In genomic region chr22:45891471-45891995, GRCh38 we compare ENCODE assay signal across 24 cellular contexts.
DNase-seq lines count a peak whose midpoint lies in the region; TF ChIP-seq lines count a peak whose summit lies in the region.
"Had no signal": no experiment of that assay in that cellular context is flagged by ENCODE, and none has a peak within 500 bp of the region (broad histone marks: within the 10 kb centered on the region; RNA-seq: fewer than 3 reads in every experiment).

No MANE protein-coding gene starts in this region.

- POLR2A ChIA-PET in RWPE1 (lab: Yijun Ruan, JAX; ENCODE audit: low non-redundant PET) (no interaction called here), SK-N-SH (lab: Yijun Ruan, JAX) (no interaction called here)

- no peaks in the 10 kb centered on the region for H3K9me3 ChIP-seq in BE2C
- H3K9me3 ChIP-seq in endodermal cell (ENCODE audit: control insufficient read depth, low read length), result no peaks in the 10 kb centered on the region
- H3K9me3 ChIP-seq in neuronal stem cell (replicated peaks in 1 of 2; ENCODE audit: control insufficient read depth in 2 of 2, insufficient read depth in 1 of 2, low read depth in 1 of 2, low read length in 2 of 2), result peaks cover 0 to 6% of the 10 kb centered on the region in 2 donors
- no peaks in the 10 kb centered on the region for H3K9me3 ChIP-seq in SK-N-SH
- H3K9me3 ChIP-seq in mesenchymal stem cell (ENCODE audit: control insufficient read depth, low read length), result no peaks in the 10 kb centered on the region
- H3K9me3 ChIP-seq: A549, left lung, MG63, suprapubic skin, upper lobe of left lung had no signal

- H3K9me3 Mint-ChIP-seq in endodermal cell (no peaks in the 10 kb centered on the region), osteocyte (ENCODE audit: unreplicated experiment) (no peaks in the 10 kb centered on the region)
- H3K9me3 Mint-ChIP-seq: activated naive CD8-positive, alpha-beta T cell treated with anti-CD3 and anti-CD28 coated beads, Interleukin-2, amount 50 U/mL, for 24 hours; stimulated activated naive B cell treated with anti-CD40 and anti-IgM and Interleukin-4, amounts not matched to agents 10 μg/mL and 1 μg/mL and 100 μg/mL, for 72 hours had no signal

- H2BK12ac ChIP-seq in neuronal stem cell (ENCODE audit: low read length) (peak overlapping the region; percentile 95), mesenchymal stem cell (ENCODE audit: low read length in 2 of 2) (no peak overlapping the region)

- peak overlapping the region; percentile 96 for H3K18ac ChIP-seq in neuronal stem cell (ENCODE audit: low read length)
- H3K18ac ChIP-seq in mesenchymal stem cell (ENCODE audit: low read depth in 1 of 2, low read length in 2 of 2), result no peak overlapping the region

- H3K36me3 ChIP-seq in BE2C (no peaks in the 10 kb centered on the region), endodermal cell (ENCODE audit: control insufficient read depth, insufficient read depth, low read length) (no peaks in the 10 kb centered on the region), neuronal stem cell (replicated peaks in 1 of 2; ENCODE audit: control insufficient read depth in 2 of 2, insufficient read depth in 2 of 2, low read length in 2 of 2) (peaks cover 0 to 2% of the 10 kb centered on the region in 2 donors), SK-N-SH (replicated peaks in 1 of 2; ENCODE audit: control insufficient read depth in 1 of 2, insufficient read depth in 2 of 2, low read length in 1 of 2) (no peaks in the 10 kb centered on the region), mesenchymal stem cell (ENCODE audit: control insufficient read depth in 1 of 2, insufficient read depth in 2 of 2, low read depth in 1 of 2, low read length in 2 of 2) (no peaks in the 10 kb centered on the region)
- H3K36me3 ChIP-seq: left lung, MG63, suprapubic skin, upper lobe of left lung had no signal

- peaks cover 6% of the 10 kb centered on the region for H3K4me1 ChIP-seq in BE2C
- H3K4me1 ChIP-seq in endodermal cell (ENCODE audit: control insufficient read depth, insufficient read depth, low read length), result no peaks in the 10 kb centered on the region
- peaks cover 16 to 23% of the 10 kb centered on the region in 2 donors for H3K4me1 ChIP-seq in neuronal stem cell (ENCODE audit: control insufficient read depth in 2 of 2, insufficient read depth in 1 of 2, low read depth in 1 of 2, low read length in 2 of 2)
- peaks cover 0 to 9% of the 10 kb centered on the region in 2 experiments; a peak in 1 of 4 replicates for H3K4me1 ChIP-seq in SK-N-SH (ENCODE audit: control insufficient read depth in 1 of 2, insufficient read depth in 2 of 2, low read depth in 1 of 2, low read length in 1 of 2)
- H3K4me1 ChIP-seq in mesenchymal stem cell (ENCODE audit: control insufficient read depth, insufficient read depth, low read depth, low read length), result peaks cover 2% of the 10 kb centered on the region

- H2BK5ac ChIP-seq in neuronal stem cell (ENCODE audit: low read length), result peak overlapping the region; percentile 100
- H2BK5ac ChIP-seq in mesenchymal stem cell (ENCODE audit: low read depth, low read length, poor library complexity, severe bottlenecking), result no peak overlapping the region

- H3K27me3 ChIP-seq in BE2C (no peaks in the 10 kb centered on the region), endodermal cell (ENCODE audit: control insufficient read depth, insufficient read depth, low read length, poor library complexity, severe bottlenecking) (no peaks in the 10 kb centered on the region), neuronal stem cell (ENCODE audit: control insufficient read depth in 3 of 3, insufficient read depth in 3 of 3, low read depth in 1 of 3, low read length in 3 of 3) (peaks cover 0 to 6% (median 3%) of the 10 kb centered on the region in 3 experiments), SK-N-SH (ENCODE audit: insufficient read depth) (no peaks in the 10 kb centered on the region), mesenchymal stem cell (ENCODE audit: control insufficient read depth in 1 of 2, insufficient read depth in 1 of 2, low read length in 2 of 2) (peaks cover 4 to 78% of the 10 kb centered on the region in 2 experiments)
- H3K27me3 ChIP-seq: MG63 had no signal

- TF ChIP-seq POLR2A in NB4 (IDR thresholded peaks at IDR 0.05; ENCODE audit: extremely low read depth, insufficient read length), result no peak

- H3K79me1 ChIP-seq in neuronal stem cell (ENCODE audit: low read depth, low read length) (peaks cover 6% of the 10 kb centered on the region), mesenchymal stem cell (replicated peaks; ENCODE audit: low read length, poor library complexity, severe bottlenecking) (no peaks in the 10 kb centered on the region)

- H3K23ac ChIP-seq in neuronal stem cell (ENCODE audit: low read depth, low read length, poor library complexity), result peak overlapping the region; percentile 75
- H3K23ac ChIP-seq in mesenchymal stem cell (ENCODE audit: low read length in 2 of 2), result no peak overlapping the region

- no peak for TF ChIP-seq EP300 in SK-N-SH (IDR thresholded peaks at IDR 0.05; ENCODE audit: borderline replicate concordance in 1 of 2, low read depth in 1 of 2, low read length in 1 of 2)

- no peak for TF ChIP-seq RAD21 in SK-N-SH (IDR thresholded peaks at IDR 0.05; ENCODE audit: low read length)

- H3K27ac ChIP-seq in endodermal cell (ENCODE audit: low read depth, low read length) (no peak overlapping the region), neuronal stem cell (replicated peaks; ENCODE audit: low read length) (no peak overlapping the region), RWPE1 (no peak overlapping the region), SK-N-SH (ENCODE audit: low read depth in 2 of 2, low read length in 1 of 2) (no peak overlapping the region), mesenchymal stem cell (ENCODE audit: low read length, poor library complexity, severe bottlenecking) (no peak overlapping the region)
- H3K27ac ChIP-seq: KMS-11, left lung, suprapubic skin, upper lobe of left lung had no signal

- H3K27ac Mint-ChIP-seq in endodermal cell (no peak overlapping the region), osteocyte (ENCODE audit: unreplicated experiment) (no peak overlapping the region)
- H3K27ac Mint-ChIP-seq: activated naive CD8-positive, alpha-beta T cell treated with anti-CD3 and anti-CD28 coated beads, Interleukin-2, amount 50 U/mL, for 24 hours; CD4-positive, alpha-beta memory T cell; stimulated activated naive B cell treated with anti-CD40 and anti-IgM and Interleukin-4, amounts not matched to agents 10 μg/mL and 1 μg/mL and 100 μg/mL, for 72 hours had no signal

- H3K4ac ChIP-seq in neuronal stem cell (ENCODE audit: low read length) (peak overlapping the region; percentile 41), mesenchymal stem cell (ENCODE audit: low read depth in 1 of 2, low read length in 2 of 2) (no peak overlapping the region)

- H3K4me3 ChIP-seq in BE2C (ENCODE audit: low read depth, low read length) (no peak overlapping the region), NB4 (ENCODE audit: low read depth, low read length) (no peak overlapping the region), endodermal cell (ENCODE audit: low read length) (no peak overlapping the region), neuronal stem cell (ENCODE audit: low read length in 2 of 2) (no peak overlapping the region), SK-N-SH (ENCODE audit: low read depth in 2 of 2, low read length in 1 of 2) (no peak overlapping the region), mesenchymal stem cell (ENCODE audit: insufficient read depth in 1 of 2, low read depth in 1 of 2, low read length in 2 of 2) (no peak overlapping the region)
- H3K4me3 ChIP-seq: A549, left lung, MG63, suprapubic skin, upper lobe of left lung had no signal

- H2AFZ ChIP-seq in neuronal stem cell (ENCODE audit: low read length) (no peak overlapping the region), SK-N-SH (ENCODE audit: low read depth) (no peak overlapping the region), mesenchymal stem cell (ENCODE audit: low read depth, low read length) (no peak overlapping the region)

- H3K4me1 Mint-ChIP-seq in endodermal cell, result no peaks in the 10 kb centered on the region
- H3K4me1 Mint-ChIP-seq in osteocyte (ENCODE audit: unreplicated experiment), result no peaks in the 10 kb centered on the region
- H3K4me1 Mint-ChIP-seq: activated naive CD8-positive, alpha-beta T cell treated with anti-CD3 and anti-CD28 coated beads, Interleukin-2, amount 50 U/mL, for 24 hours; CD4-positive, alpha-beta memory T cell; stimulated activated naive B cell treated with anti-CD40 and anti-IgM and Interleukin-4, amounts not matched to agents 10 μg/mL and 1 μg/mL and 100 μg/mL, for 72 hours had no signal

- H2BK15ac ChIP-seq in neuronal stem cell (ENCODE audit: low read length), result peak overlapping the region; percentile 87
- H2BK15ac ChIP-seq in mesenchymal stem cell (ENCODE audit: low read depth, poor library complexity, severe bottlenecking), result no peak overlapping the region

- H3K4me3 Mint-ChIP-seq in endodermal cell (no peak overlapping the region), osteocyte (ENCODE audit: unreplicated experiment) (no peak overlapping the region)
- H3K4me3 Mint-ChIP-seq: activated naive CD8-positive, alpha-beta T cell treated with anti-CD3 and anti-CD28 coated beads, Interleukin-2, amount 50 U/mL, for 24 hours; CD4-positive, alpha-beta memory T cell; stimulated activated naive B cell treated with anti-CD40 and anti-IgM and Interleukin-4, amounts not matched to agents 10 μg/mL and 1 μg/mL and 100 μg/mL, for 72 hours had no signal

- TF ChIP-seq CTCF in BE2C (IDR thresholded peaks at IDR 0.05; ENCODE audit: low read depth, low read length) (no peak), NB4 (IDR thresholded peaks at IDR 0.05; ENCODE audit: low read depth, low read length) (no peak), endodermal cell (conservative IDR thresholded peaks at IDR 0.05) (no peak), RWPE1 (conservative IDR thresholded peaks at IDR 0.05; ENCODE audit: low read depth) (no peak), SK-N-SH (IDR thresholded peaks at IDR 0.05) (no peak), osteocyte (IDR thresholded peaks at IDR 0.05) (no peak)

- WGBS in endodermal cell (ENCODE audit: insufficient coverage in 1 of 2, insufficient read length in 1 of 2), 2 experiments, result 90 to 92% methylated on average over 4 to 25 of the region's 25 CpGs
- WGBS in neuronal stem cell (ENCODE audit: extremely low coverage in 2 of 2, insufficient read length in 2 of 2, insufficient replicate concordance in 1 of 2), 2 donors, result no CpG with 5 or more reads among the region's 25 CpGs
- WGBS in SK-N-SH (ENCODE audit: low lambda C conversion rate), result 90% methylated on average over 22 of the region's 25 CpGs
- WGBS in mesenchymal stem cell, result 79% methylated on average over 11 of the region's 25 CpGs

- H3K79me2 ChIP-seq in SK-N-SH (ENCODE audit: insufficient read depth), result no peaks in the 10 kb centered on the region

- H4K8ac ChIP-seq in neuronal stem cell (ENCODE audit: low read depth, low read length) (peak overlapping the region; percentile 9), mesenchymal stem cell (ENCODE audit: low read length) (no peak overlapping the region)

- H3K4me2 ChIP-seq in neuronal stem cell (ENCODE audit: insufficient read depth, low read length, poor library complexity, severe bottlenecking) (no peak overlapping the region), SK-N-SH (no peak overlapping the region), mesenchymal stem cell (ENCODE audit: low read length, poor library complexity, severe bottlenecking) (no peak overlapping the region)
- H3K4me2 ChIP-seq: A549, KMS-11 had no signal

- peak overlapping the region; percentile 44 for H3K14ac ChIP-seq in neuronal stem cell (ENCODE audit: low read length)
- H3K14ac ChIP-seq in mesenchymal stem cell (ENCODE audit: low read length in 2 of 2), result no peak overlapping the region

- DNase-seq in BE2C, result peak; percentile 11
- peak; percentile 59 for DNase-seq in NB4 (ENCODE audit: low read depth)
- peak; percentile 45 for DNase-seq in endodermal cell
- DNase-seq in neuronal stem cell (ENCODE audit: low spot score), result no peak
- no peak for DNase-seq in RWPE1 (ENCODE audit: low spot score)
- DNase-seq in SK-N-SH, result no peak
- no peak for DNase-seq in osteocyte (ENCODE audit: extremely low spot score, unreplicated experiment)
- DNase-seq in mesenchymal stem cell, result no peak
- DNase-seq: activated CD4-positive, alpha-beta T cell treated with anti-CD3 and anti-CD28 coated beads, Interleukin-2, amount 50 U/mL, for 48 hours; activated naive CD4-positive, alpha-beta T cell; activated naive CD8-positive, alpha-beta T cell treated with anti-CD3 and anti-CD28 coated beads, Interleukin-2, amount 50 U/mL, for 24 hours; CD4-positive, alpha-beta memory T cell; central memory CD4-positive, alpha-beta T cell; GOT3; MG63; NCI-H2029 treated with DMSO at 0.1 percent for 48 hours; NCI-H2227 treated with DMSO at 0.1 percent for 48 hours; NCI-H526; stimulated activated naive B cell treated with anti-CD40 and anti-IgM and Interleukin-4, amounts not matched to agents 10 μg/mL and 1 μg/mL and 100 μg/mL, for 72 hours had no signal

- CTCF ChIA-PET in RWPE1 (lab: Yijun Ruan, JAX), result interaction anchor here (0.7 kb wide), 1 partner anchor 231 kb away, joined by 4 read pairs; no protein-coding TSS in a partner anchor
- CTCF ChIA-PET in SK-N-SH (lab: Yijun Ruan, JAX), result interaction anchor here (1.2 kb wide), 1 partner anchor 28 kb away, joined by 3 read pairs; no protein-coding TSS in a partner anchor

- H3F3A ChIP-seq in SK-N-SH (replicated peaks; ENCODE audit: insufficient read depth), result no peaks in the 10 kb centered on the region

- H3K9me2 ChIP-seq in SK-N-SH, result no peaks in the 10 kb centered on the region

- H4K20me1 ChIP-seq in SK-N-SH (ENCODE audit: insufficient read depth), result no peaks in the 10 kb centered on the region

- H3K27me3 Mint-ChIP-seq in endodermal cell (ENCODE audit: insufficient read depth) (no peaks in the 10 kb centered on the region), osteocyte (ENCODE audit: unreplicated experiment) (no peaks in the 10 kb centered on the region)

- H4K91ac ChIP-seq in neuronal stem cell (ENCODE audit: low read depth, low read length, poor library complexity), result no peak overlapping the region
- no peak overlapping the region for H4K91ac ChIP-seq in mesenchymal stem cell (ENCODE audit: low read length)

- H2AK5ac ChIP-seq in neuronal stem cell (ENCODE audit: low read depth, low read length) (peak overlapping the region; percentile 99), mesenchymal stem cell (ENCODE audit: low read length, severe bottlenecking) (no peak overlapping the region)

- H2BK120ac ChIP-seq in neuronal stem cell (ENCODE audit: low read depth, low read length), result peak overlapping the region; percentile 56
- no peak overlapping the region for H2BK120ac ChIP-seq in mesenchymal stem cell (ENCODE audit: low read depth, low read length)

- H3K9ac ChIP-seq in endodermal cell (ENCODE audit: extremely low read depth, low read length, poor library complexity, severe bottlenecking) (no peak overlapping the region), neuronal stem cell (ENCODE audit: low read depth, low read length, poor library complexity) (no peak overlapping the region), SK-N-SH (no peak overlapping the region), mesenchymal stem cell (ENCODE audit: low read length) (no peak overlapping the region)
- H3K9ac ChIP-seq: KMS-11 had no signal

- H3K36me3 Mint-ChIP-seq in endodermal cell (ENCODE audit: low read depth) (no peaks in the 10 kb centered on the region), osteocyte (ENCODE audit: unreplicated experiment) (no peaks in the 10 kb centered on the region)
- H3K36me3 Mint-ChIP-seq: CD4-positive, alpha-beta memory T cell; stimulated activated naive B cell treated with anti-CD40 and anti-IgM and Interleukin-4, amounts not matched to agents 10 μg/mL and 1 μg/mL and 100 μg/mL, for 72 hours had no signal

Comparison
In these comparisons a context has a peak if more than half of its experiments do, and no peak if none do; other contexts are left out.
1. DNase-seq: peak in BE2C (single experiment), NB4 (single experiment) and endodermal cell (single experiment); none in neuronal stem cell (single experiment), RWPE1 (single experiment), SK-N-SH (single experiment), osteocyte (single experiment) and mesenchymal stem cell (single experiment).